In the genomic region with DNA sequence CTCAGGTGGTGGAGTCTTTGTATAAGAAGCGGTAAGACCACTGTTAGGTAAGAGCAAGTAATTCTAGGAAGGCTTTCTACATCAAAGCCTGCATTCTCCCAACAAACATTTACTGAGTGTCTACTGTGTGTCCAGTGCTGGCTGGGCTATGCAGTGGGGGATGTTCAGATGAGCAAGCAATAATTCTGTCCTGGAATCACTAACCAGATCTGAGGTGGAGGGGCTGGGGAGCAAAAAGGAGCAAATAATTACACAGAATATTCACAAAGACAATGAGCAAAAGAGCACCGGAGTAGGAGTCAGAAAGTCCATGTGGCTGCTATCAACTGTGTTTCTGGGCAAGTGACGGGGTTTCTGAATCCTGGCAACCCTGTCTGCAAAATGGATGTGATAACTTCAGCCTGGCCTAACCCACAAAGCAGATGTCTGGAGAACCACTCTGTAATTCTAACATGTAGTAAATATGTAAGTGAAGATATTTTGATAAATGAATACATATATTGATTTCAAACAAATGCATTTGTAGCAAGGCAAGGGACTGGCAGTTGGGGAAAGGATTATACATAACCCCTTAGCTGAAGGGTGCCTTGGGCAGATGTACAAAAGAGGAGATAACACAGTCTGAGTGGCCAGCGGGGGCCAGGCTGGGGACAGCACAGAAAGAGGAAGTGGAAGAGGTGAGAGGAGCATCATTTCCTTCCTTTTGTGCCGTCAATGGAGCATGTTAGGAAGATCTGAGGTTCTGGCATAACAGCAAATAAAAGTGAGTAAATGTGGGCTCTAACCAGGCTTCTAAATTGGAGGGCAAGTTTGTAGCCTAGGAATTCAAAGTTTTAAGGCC, we compare ENCODE assay signal across 10 cellular contexts. TPM values are rescaled to one million over a fixed set of nuclear protein-coding genes. Genes with fewer than 3 reads are reported as not detected.
A peak's percentile ranks its signal among the peaks of the same experiment; 100 is the strongest.
DNase-seq lines count a peak whose midpoint lies in the region; FAIRE-seq and TF ChIP-seq lines count a peak whose summit lies in the region.
"Had no signal": no experiment of that assay in that cellular context is flagged by ENCODE, and none has a peak within 500 bp of the region (broad histone marks: within the 10 kb centered on the region; RNA-seq: fewer than 3 reads in every experiment).

No MANE protein-coding gene starts in this region.

- H3K4me1 ChIP-seq in kidney (ENCODE audit: control insufficient read depth in 1 of 2, insufficient read depth in 1 of 2, low read depth in 1 of 2, low read length in 2 of 2) (peaks cover 12 to 18% of the 10 kb centered on the region in 2 donors), ovary (ENCODE audit: insufficient read depth) (peaks cover 3% of the 10 kb centered on the region)

- H3K27ac Mint-ChIP-seq in activated naive CD4-positive, alpha-beta T cell treated with anti-CD3 and anti-CD28 coated beads for 36 hours, result peak overlapping the region; percentile 28
- H3K27ac Mint-ChIP-seq in type B pancreatic cell, result peak overlapping the region; percentile 92

- no peaks in the 10 kb centered on the region for H3K36me3 Mint-ChIP-seq in activated naive CD4-positive, alpha-beta T cell treated with anti-CD3 and anti-CD28 coated beads for 36 hours (ENCODE audit: low read depth)
- H3K36me3 Mint-ChIP-seq in type B pancreatic cell, result no peaks in the 10 kb centered on the region

- DNase-seq in activated naive CD4-positive, alpha-beta T cell treated with anti-CD3 and anti-CD28 coated beads for 36 hours, result peak; percentile 25
- DNase-seq in activated naive CD4-positive, alpha-beta T cell treated with anti-CD3 and anti-CD28 coated beads, Interleukin-2, amount 50 U/mL, for 16 hours, result no peak
- peak; percentile 87 for DNase-seq in SKM-1 (lab: John Stamatoyannopoulos, UW; ENCODE audit: unreplicated experiment)
- no peak for DNase-seq in kidney
- DNase-seq in type B pancreatic cell (ENCODE audit: extremely low spot score, unreplicated experiment), result no peak
- no peak for DNase-seq in H4 (ENCODE audit: low spot score)
- no peak for DNase-seq in activated effector memory CD4-positive, alpha-beta T cell treated with Interleukin-2 at 50 U/mL for 16 hours
- DNase-seq in ovary, result no peak

- H3K9ac ChIP-seq in kidney (ENCODE audit: low read length in 2 of 2), result no peak overlapping the region

- WGBS in ovary, 3 donors, result 49 to 59% (median 54%) methylated on average over 5 of the region's 5 CpGs

- no peaks in the 10 kb centered on the region for H3K27me3 Mint-ChIP-seq in activated naive CD4-positive, alpha-beta T cell treated with anti-CD3 and anti-CD28 coated beads for 36 hours (ENCODE audit: low read depth)
- no peaks in the 10 kb centered on the region for H3K27me3 Mint-ChIP-seq in type B pancreatic cell

- peak overlapping the region; percentile 49 to 61 for H3K27ac ChIP-seq in kidney (ENCODE audit: low read depth in 2 of 2, low read length in 2 of 2)
- H3K27ac ChIP-seq in ovary, result no peak overlapping the region

- H3K36me3 ChIP-seq in kidney (ENCODE audit: control insufficient read depth in 1 of 2, insufficient read depth in 2 of 2, low read length in 2 of 2) (no peaks in the 10 kb centered on the region), ovary (no peaks in the 10 kb centered on the region)

- TF ChIP-seq CTCF in kidney (IDR thresholded peaks at IDR 0.05; ENCODE audit: borderline replicate concordance, extremely low read depth, insufficient read depth) (no peak), type B pancreatic cell (conservative IDR thresholded peaks at IDR 0.05) (no peak), ovary (IDR thresholded peaks at IDR 0.05) (no peak)

- FAIRE-seq in kidney (lab: Jason Lieb, UNC), result no peak
- FAIRE-seq: keratinocyte had no signal

- H3K9me3 ChIP-seq in kidney (ENCODE audit: control insufficient read depth in 1 of 2, low read length in 2 of 2) (no peaks in the 10 kb centered on the region), ovary (no peaks in the 10 kb centered on the region)

- no peak for TF ChIP-seq POLR2A in ovary (IDR thresholded peaks at IDR 0.05)

- H3K4me1 Mint-ChIP-seq in activated naive CD4-positive, alpha-beta T cell treated with anti-CD3 and anti-CD28 coated beads for 36 hours (ENCODE audit: low read depth), result peaks cover 16% of the 10 kb centered on the region
- peaks cover 23% of the 10 kb centered on the region for H3K4me1 Mint-ChIP-seq in type B pancreatic cell (ENCODE audit: unreplicated experiment)

- no peaks in the 10 kb centered on the region for H3K27me3 ChIP-seq in ovary

- no peak overlapping the region for H3K4me3 ChIP-seq in kidney (ENCODE audit: low read length in 2 of 2)
- H3K4me3 ChIP-seq in ovary, result no peak overlapping the region

- H3K9me3 Mint-ChIP-seq in activated naive CD4-positive, alpha-beta T cell treated with anti-CD3 and anti-CD28 coated beads for 36 hours, result no peaks in the 10 kb centered on the region
- H3K9me3 Mint-ChIP-seq in type B pancreatic cell, result no peaks in the 10 kb centered on the region

- CTCF ChIA-PET in activated naive CD4-positive, alpha-beta T cell treated with anti-CD3 and anti-CD28 coated beads for 36 hours (lab: Charles Lee), result no interaction called here

- H3K4me3 Mint-ChIP-seq in activated naive CD4-positive, alpha-beta T cell treated with anti-CD3 and anti-CD28 coated beads for 36 hours, result no peak overlapping the region
- no peak overlapping the region for H3K4me3 Mint-ChIP-seq in type B pancreatic cell

- intact Hi-C loops in activated naive CD4-positive, alpha-beta T cell treated with anti-CD3 and anti-CD28 coated beads for 36 hours (cut with micrococcal nuclease), result no loop called here
- intact Hi-C loops in kidney (cut with DNase I), result no loop called here
- intact Hi-C loops in ovary (cut with DNase I), result loop anchor here in 1 of 4 donors (10.0 kb wide), 1 partner anchor 62 kb away; no protein-coding TSS in a partner anchor

- TF ChIP-seq EP300 in ovary (IDR thresholded peaks at IDR 0.05), result no peak

RNA-seq across cellular contexts. Expression of gene CYP8B1, which starts 28.8 kb away (rescaled TPM):
- not detected for total RNA-seq in activated naive CD4-positive, alpha-beta T cell treated with anti-CD3 and anti-CD28 coated beads for 36 hours
- total RNA-seq in kidney (10.4 TPM), type B pancreatic cell (ENCODE audit: low replicate concordance) (not detected in 2 replicates), ovary (under 1 TPM in 2 of 7 donors, not detected in 5; 0.05 to 0.46 TPM)
- polyA plus RNA-seq in kidney (ENCODE audit: insufficient read depth, low read depth, low replicate concordance) (4.3 TPM), ovary (not detected)
- total RNA-seq in H4 (2014; rRNA removed; shearing (Covaris generic)), result not detected in 2 replicates
- total RNA-seq: subcutaneous adipose tissue had no signal
- polyA plus RNA-seq: keratinocyte had no signal

RNA-seq across cellular contexts. Expression of gene ACKR2, which starts 37.7 kb away (rescaled TPM):
- under 1 TPM; 0.42 to 0.76 TPM for total RNA-seq in activated naive CD4-positive, alpha-beta T cell treated with anti-CD3 and anti-CD28 coated beads for 36 hours
- total RNA-seq in kidney (8.9 TPM), type B pancreatic cell (ENCODE audit: low replicate concordance) (3.5 and 3.9 TPM in 2 replicates), ovary (1 to 10 TPM in 4 of 7 donors, under 1 TPM in 3; 0.33 to 4.4 (median 1.0) TPM)
- polyA plus RNA-seq in kidney (ENCODE audit: insufficient read depth, low read depth, low replicate concordance) (0.86 TPM), ovary (1 to 10 TPM in 1 of 2 donors, under 1 TPM in 1; 0.82 to 2.7 TPM)
- total RNA-seq in H4 (2014; rRNA removed; shearing (Covaris generic)), result not detected in 2 replicates

RNA-seq across cellular contexts. Expression of gene HIGD1A, which starts 42.6 kb away (rescaled TPM):
- total RNA-seq in activated naive CD4-positive, alpha-beta T cell treated with anti-CD3 and anti-CD28 coated beads for 36 hours, result 10 to 100 TPM; 57.1 to 66.4 TPM
- total RNA-seq in kidney, result 207 TPM
- 283 TPM for polyA plus RNA-seq in kidney (ENCODE audit: insufficient read depth, low read depth, low replicate concordance)
- 100 and 130 TPM in 2 replicates for total RNA-seq in type B pancreatic cell (ENCODE audit: low replicate concordance)
- 134 and 182 TPM in 2 replicates for total RNA-seq in H4 (2014; rRNA removed; shearing (Covaris generic))
- total RNA-seq in ovary, result 10 to 100 TPM; 44.6 to 88.8 (median 65.4) TPM
- polyA plus RNA-seq in ovary, result 100 to 1,000 TPM in 1 of 2 donors, 10 to 100 TPM in 1; 63.9 to 126 TPM

RNA-seq across cellular contexts. Expression of gene ZNF662, which starts 59.0 kb away (rescaled TPM):
- 1 to 10 TPM; 1.2 to 1.5 TPM for total RNA-seq in activated naive CD4-positive, alpha-beta T cell treated with anti-CD3 and anti-CD28 coated beads for 36 hours
- total RNA-seq in kidney, result 12.8 TPM
- 4.9 TPM for polyA plus RNA-seq in kidney (ENCODE audit: insufficient read depth, low read depth, low replicate concordance)
- total RNA-seq in type B pancreatic cell (ENCODE audit: low replicate concordance), result 0.48 TPM in 1 of 2 replicates, not detected in the other
- 0.06 TPM in 1 of 2 replicates, not detected in the other for total RNA-seq in H4 (2014; rRNA removed; shearing (Covaris generic))
- total RNA-seq in ovary, result 10 to 100 TPM in 5 of 7 donors, 1 to 10 TPM in 2; 9.0 to 29.8 (median 24.6) TPM
- 10 to 100 TPM in 1 of 2 donors, 1 to 10 TPM in 1; 8.1 to 11.1 TPM for polyA plus RNA-seq in ovary

Comparison
In these comparisons a context has a peak if more than half of its experiments do, and no peak if none do; other contexts are left out.
1. DNase-seq: peak in activated naive CD4-positive, alpha-beta T cell treated with anti-CD3 and anti-CD28 coated beads for 36 hours (single experiment) and SKM-1 (single experiment); none in activated naive CD4-positive, alpha-beta T cell treated with anti-CD3 and anti-CD28 coated beads, Interleukin-2, amount 50 U/mL, for 16 hours (single experiment), kidney (single experiment), type B pancreatic cell (single experiment), H4 (single experiment), activated effector memory CD4-positive, alpha-beta T cell treated with Interleukin-2 at 50 U/mL for 16 hours (single experiment) and ovary (0 of 5).
2. H3K27ac ChIP-seq: peak in kidney (2 of 2); none in ovary (0 of 2).